In the genomic region with DNA sequence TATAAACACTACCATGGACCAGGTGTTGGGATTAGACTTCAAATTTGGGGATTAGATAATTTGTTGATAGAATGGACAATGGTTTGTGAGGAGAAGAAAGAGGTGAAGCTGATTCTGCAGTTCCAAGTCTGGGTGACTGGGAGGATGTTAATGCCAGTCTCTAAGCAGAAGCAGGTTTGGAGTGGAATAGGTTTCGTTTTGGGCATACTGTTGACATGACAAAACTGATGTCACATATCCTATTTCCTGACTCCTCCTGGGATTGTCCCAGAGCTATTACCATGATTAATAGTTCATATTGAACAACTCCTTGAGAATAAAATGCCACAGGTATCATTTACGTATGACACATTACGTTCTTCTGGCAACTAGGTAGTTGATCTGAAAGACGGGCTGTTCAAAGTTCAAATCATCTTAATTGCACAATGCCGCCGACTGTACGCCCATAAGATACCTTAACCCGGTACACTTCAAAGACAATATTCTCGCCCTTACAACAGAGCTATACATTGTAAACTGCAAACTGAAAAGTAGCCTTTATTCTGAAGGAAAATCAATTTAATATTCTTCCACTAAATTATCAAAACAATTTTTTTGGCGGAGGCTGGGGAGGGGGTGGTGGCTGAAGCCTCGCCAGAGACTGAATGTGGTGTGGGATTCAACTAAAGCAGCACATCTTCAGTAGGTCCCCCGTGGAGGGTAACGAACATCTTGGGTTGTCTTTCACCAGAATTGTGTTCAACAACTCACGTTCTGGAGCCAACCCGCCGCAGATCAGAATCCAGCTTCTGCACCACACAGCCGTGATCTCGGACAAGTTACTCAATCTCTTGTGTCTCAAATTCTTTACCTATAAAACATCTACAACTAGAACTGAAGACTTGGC, we compare ENCODE assay signal across 8 cellular contexts. TPM values are rescaled to one million over a fixed set of nuclear protein-coding genes. Genes with fewer than 3 reads are reported as not detected.
A peak's percentile ranks its signal among the peaks of the same experiment; 100 is the strongest.
DNase-seq lines count a peak whose midpoint lies in the region; ATAC-seq, FAIRE-seq and TF ChIP-seq lines count a peak whose summit lies in the region.

No MANE protein-coding gene starts in this region.

- H3K36me3 Mint-ChIP-seq in astrocyte (ENCODE audit: low read depth, unreplicated experiment) (no peaks in the 10 kb centered on the region), memory B cell (no peaks in the 10 kb centered on the region)

- H3K9me3 ChIP-seq in astrocyte (ENCODE audit: insufficient read depth, low read depth, low read length): no peaks in the 10 kb centered on the region

- no peaks in the 10 kb centered on the region for H3K27me3 ChIP-seq in astrocyte (ENCODE audit: insufficient read depth, low read length)

- H3K9ac ChIP-seq in astrocyte (ENCODE audit: low read length): peak overlapping the region; percentile 99

- no peak for FAIRE-seq in astrocyte (lab: Jason Lieb, UNC)
- FAIRE-seq in urothelium cell line (lab: Jason Lieb, UNC): no peak

- peaks cover 28% of the 10 kb centered on the region for H4K20me1 ChIP-seq in astrocyte (ENCODE audit: insufficient read depth, low read length)

- H3K27ac Mint-ChIP-seq in astrocyte (ENCODE audit: unreplicated experiment) (peak overlapping the region; percentile 100), memory B cell (peak overlapping the region; percentile 97)

- ATAC-seq in memory B cell (ENCODE audit: low read depth) (no peak), GM19023 (IDR thresholded peaks at IDR 0.05; ENCODE audit: unreplicated experiment) (no peak)

- CTCF ChIA-PET in AG04449 (lab: Yijun Ruan, JAX): no interaction called here

- H3K79me2 ChIP-seq in astrocyte (ENCODE audit: insufficient read depth, low read length): peaks cover 35% of the 10 kb centered on the region

- H3K4me3 ChIP-seq in AG04449 (ENCODE audit: low read depth, low read length) (peak overlapping the region; percentile 94), astrocyte (ENCODE audit: insufficient read depth, low read depth, low read length) (peak overlapping the region; percentile 96)

- no peak overlapping the region for H3K27ac ChIP-seq in astrocyte (ENCODE audit: low read depth, low read length)

- H3K9me3 Mint-ChIP-seq in astrocyte (ENCODE audit: unreplicated experiment) (peaks cover 3% of the 10 kb centered on the region), memory B cell (peaks cover 1% of the 10 kb centered on the region)

- no peak for TF ChIP-seq CTCF in AG04449 (IDR thresholded peaks at IDR 0.05; ENCODE audit: insufficient read depth, low read length, missing control alignments)
- TF ChIP-seq CTCF in astrocyte (IDR thresholded peaks at IDR 0.05; ENCODE audit: insufficient read depth, low read depth, low read length): no peak

- H3K27me3 Mint-ChIP-seq in astrocyte (ENCODE audit: low read depth, unreplicated experiment) (no peaks in the 10 kb centered on the region), memory B cell (no peaks in the 10 kb centered on the region)

- H3K4me1 Mint-ChIP-seq in astrocyte (ENCODE audit: low read depth, unreplicated experiment) (peaks cover under 1% of the 10 kb centered on the region), memory B cell (peaks cover 16% of the 10 kb centered on the region)

- POLR2A ChIA-PET in AG04449 (lab: Yijun Ruan, JAX): no interaction called here

- DNase-seq in AG04449 (ENCODE audit: low read depth, low spot score): no peak
- peak; percentile 27 for DNase-seq in HuH-7.5 (ENCODE audit: low spot score)
- DNase-seq in astrocyte (ENCODE audit: low read depth): no peak
- DNase-seq in memory B cell (ENCODE audit: low spot score in 2 of 2): no peak
- peak; percentile 21 for DNase-seq in urothelium cell line (ENCODE audit: low spot score)
- no peak for DNase-seq in NCI-H1048 (lab: John Stamatoyannopoulos, UW)
- DNase-seq in mesenteric fat pad (ENCODE audit: low spot score): no peak

- peaks cover 13% of the 10 kb centered on the region for H3K4me1 ChIP-seq in astrocyte (ENCODE audit: insufficient read depth, low read length)

- H2AFZ ChIP-seq in astrocyte (ENCODE audit: low read depth, low read length): peak overlapping the region; percentile 85

- peak overlapping the region; percentile 99 for H3K4me3 Mint-ChIP-seq in astrocyte (ENCODE audit: unreplicated experiment)
- peak overlapping the region; percentile 99 for H3K4me3 Mint-ChIP-seq in memory B cell

- H3K36me3 ChIP-seq in astrocyte (ENCODE audit: insufficient read depth, low read length): no peaks in the 10 kb centered on the region

- peak overlapping the region; percentile 89 for H3K4me2 ChIP-seq in astrocyte (ENCODE audit: low read length)

RNA-seq across cellular contexts. Expression of gene RAB5A, which starts 1.2 kb away (rescaled TPM):
- total RNA-seq in astrocyte (105 and 106 TPM in 2 replicates), mesenteric fat pad (70.3 TPM)

RNA-seq across cellular contexts. Expression of gene EFHB, which starts 11.6 kb away (rescaled TPM):
- total RNA-seq in astrocyte (0.94 and 1.2 TPM in 2 replicates), mesenteric fat pad (1.3 TPM)

Comparison
In these comparisons a context has a peak if more than half of its experiments do, and no peak if none do; other contexts are left out.
1. DNase-seq: peak in HuH-7.5 (single experiment) and urothelium cell line (single experiment); none in AG04449 (single experiment), astrocyte (single experiment), memory B cell (0 of 2), NCI-H1048 (single experiment) and mesenteric fat pad (single experiment).